In genomic region chr7:105664816-105665525, GRCh38 we compare ENCODE assay signal across 10 cellular contexts.
DNase-seq lines count a peak whose midpoint lies in the region; ATAC-seq and TF ChIP-seq lines count a peak whose summit lies in the region.
"Had no signal": no experiment of that assay in that cellular context is flagged by ENCODE, and none has a peak within 500 bp of the region (broad histone marks: within the 10 kb centered on the region; RNA-seq: fewer than 3 reads in every experiment).

No MANE protein-coding gene starts in this region.

- peaks cover 3% of the 10 kb centered on the region in 2 donors for H3K4me1 Mint-ChIP-seq in natural killer cell treated with Interleukin-12 subunit alpha and Interleukin-12 subunit beta and Interleukin-15 and Interleukin-18, amount 100 ng/mL, for 72 hours (ENCODE audit: low read depth in 2 of 2)
- H3K4me1 Mint-ChIP-seq: immature natural killer cell had no signal

- H3K4me3 Mint-ChIP-seq in natural killer cell treated with Interleukin-12 subunit alpha and Interleukin-12 subunit beta and Interleukin-15 and Interleukin-18, amount 100 ng/mL, for 72 hours: no peak overlapping the region
- H3K4me3 Mint-ChIP-seq: immature natural killer cell had no signal

- H3K36me3 Mint-ChIP-seq in natural killer cell treated with Interleukin-12 subunit alpha and Interleukin-12 subunit beta and Interleukin-15 and Interleukin-18, amount 100 ng/mL, for 72 hours: no peaks in the 10 kb centered on the region

- no peak for ATAC-seq in natural killer cell treated with Interleukin-12 subunit alpha and Interleukin-12 subunit beta and Interleukin-15 and Interleukin-18, amount 100 ng/mL, for 72 hours
- ATAC-seq in HG02840 (IDR thresholded peaks at IDR 0.05; ENCODE audit: low FRiP score, unreplicated experiment): no peak

- TF ChIP-seq RAD21 in Ishikawa (IDR thresholded peaks at IDR 0.05; ENCODE audit: low read depth): no peak

- H3K9me3 Mint-ChIP-seq in natural killer cell treated with Interleukin-12 subunit alpha and Interleukin-12 subunit beta and Interleukin-15 and Interleukin-18, amount 100 ng/mL, for 72 hours: no peaks in the 10 kb centered on the region
- H3K9me3 Mint-ChIP-seq: immature natural killer cell had no signal

- H3K27ac Mint-ChIP-seq in natural killer cell treated with Interleukin-12 subunit alpha and Interleukin-12 subunit beta and Interleukin-15 and Interleukin-18, amount 100 ng/mL, for 72 hours: no peak overlapping the region
- H3K27ac Mint-ChIP-seq: immature natural killer cell had no signal

- peak; percentile 90 for DNase-seq in COR-L47 (lab: John Stamatoyannopoulos, UW)
- DNase-seq in NCI-H82 (lab: John Stamatoyannopoulos, UW): peak; percentile 97
- peak; percentile 47 for DNase-seq in glomerular visceral epithelial cell (ENCODE audit: extremely low spot score)
- DNase-seq in GM03348 (ENCODE audit: low spot score): no peak
- DNase-seq in natural killer cell treated with Interleukin-12 subunit alpha and Interleukin-12 subunit beta and Interleukin-15 and Interleukin-18, amount 100 ng/mL, for 72 hours (ENCODE audit: low spot score): no peak
- no peak for DNase-seq in NOMO-1 treated with DMSO at 0.1 percent for 48 hours (lab: John Stamatoyannopoulos, UW; ENCODE audit: unreplicated experiment)
- DNase-seq: central memory CD4-positive, alpha-beta T cell; immature natural killer cell had no signal

- H3K27me3 Mint-ChIP-seq in natural killer cell treated with Interleukin-12 subunit alpha and Interleukin-12 subunit beta and Interleukin-15 and Interleukin-18, amount 100 ng/mL, for 72 hours: no peaks in the 10 kb centered on the region

- TF ChIP-seq EP300 in Ishikawa (IDR thresholded peaks at IDR 0.05; ENCODE audit: borderline replicate concordance): no peak

TF ChIP-seq in Ishikawa, 13 proteins besides CTCF, POLR2A, EP300 and RAD21:
- TF ChIP-seq CREB1 (IDR thresholded peaks at IDR 0.05; ENCODE audit: low read depth): no peak
- TF ChIP-seq NFIC (IDR thresholded peaks at IDR 0.05): peak; percentile 89
- TF ChIP-seq FOXM1 (IDR thresholded peaks at IDR 0.05; ENCODE audit: borderline replicate concordance, low read depth): no peak
- peak; percentile 34; the same call in 1 of the 2 replicates for TF ChIP-seq TCF12 (IDR thresholded peaks at IDR 0.05; ENCODE audit: low read depth)
- no peak for TF ChIP-seq EGR1 (IDR thresholded peaks at IDR 0.05)
- no peak for TF ChIP-seq REST (IDR thresholded peaks at IDR 0.05; ENCODE audit: low read depth)
- peak; percentile 54; the same call in 1 of the 2 replicates for TF ChIP-seq TEAD4 (IDR thresholded peaks at IDR 0.05)
- TF ChIP-seq USF1 (IDR thresholded peaks at IDR 0.05): peak; percentile 39
- TF ChIP-seq YY1 (IDR thresholded peaks at IDR 0.05; ENCODE audit: low read depth): no peak
- TF ChIP-seq MAX (IDR thresholded peaks at IDR 0.05): no peak
- no peak for TF ChIP-seq ZBTB7A (IDR thresholded peaks at IDR 0.05; ENCODE audit: low read depth)
- no peak for TF ChIP-seq TAF1 (IDR thresholded peaks at IDR 0.05; ENCODE audit: low read depth)
- no peak for TF ChIP-seq CEBPB (IDR thresholded peaks at IDR 0.05)

Comparison
In these comparisons a context has a peak if more than half of its experiments do, and no peak if none do; other contexts are left out.
1. DNase-seq: peak in COR-L47 (single experiment), NCI-H82 (single experiment) and glomerular visceral epithelial cell (single experiment); none in GM03348 (single experiment), natural killer cell treated with Interleukin-12 subunit alpha and Interleukin-12 subunit beta and Interleukin-15 and Interleukin-18, amount 100 ng/mL, for 72 hours (single experiment) and NOMO-1 treated with DMSO at 0.1 percent for 48 hours (single experiment).